In genomic region chr1:71365451-71365850, GRCh38 we compare ENCODE assay signal across 13 cellular contexts.
A peak's percentile ranks its signal among the peaks of the same experiment; 100 is the strongest.
DNase-seq lines count a peak whose midpoint lies in the region; ATAC-seq, FAIRE-seq and TF ChIP-seq lines count a peak whose summit lies in the region.
"Had no signal": no experiment of that assay in that cellular context is flagged by ENCODE, and none has a peak within 500 bp of the region (broad histone marks: within the 10 kb centered on the region; RNA-seq: fewer than 3 reads in every experiment).

No MANE protein-coding gene starts in this region.

- CTCF ChIA-PET in CD8-positive, alpha-beta memory T cell (lab: Charles Lee) = no interaction called here

- no peak overlapping the region for H3K4me3 Mint-ChIP-seq in CD8-positive, alpha-beta memory T cell
- H3K4me3 Mint-ChIP-seq: mesothelial cell of epicardium had no signal

- FAIRE-seq in frontal cortex (lab: Jason Lieb, UNC) = no peak
- FAIRE-seq: TTC549 had no signal

- H3K9me3 Mint-ChIP-seq in CD8-positive, alpha-beta memory T cell = peaks cover 0 to 15% (median 8%) of the 10 kb centered on the region in 5 donors
- H3K9me3 Mint-ChIP-seq: mesothelial cell of epicardium had no signal

- H3K36me3 ChIP-seq in ACC112 (ENCODE audit: insufficient read depth, low read length) (no peaks in the 10 kb centered on the region), brain microvascular endothelial cell (replicated peaks) (no peaks in the 10 kb centered on the region), lower lobe of right lung (no peaks in the 10 kb centered on the region)
- H3K36me3 ChIP-seq in CD8-positive, alpha-beta memory T cell (ENCODE audit: insufficient read depth, low read length) = no peaks in the 10 kb centered on the region

- no peak overlapping the region for H3K27ac Mint-ChIP-seq in CD8-positive, alpha-beta memory T cell
- H3K27ac Mint-ChIP-seq: mesothelial cell of epicardium had no signal

- POLR2A ChIA-PET in CD8-positive, alpha-beta memory T cell (lab: Charles Lee) = no interaction called here

- H3K4me1 ChIP-seq in ACC112 (ENCODE audit: control insufficient read depth, insufficient read depth, low read length, unreplicated experiment) (peaks cover 8% of the 10 kb centered on the region), lower lobe of right lung (no peaks in the 10 kb centered on the region)
- H3K4me1 ChIP-seq in CD8-positive, alpha-beta memory T cell (ENCODE audit: insufficient read depth, low read length) = no peaks in the 10 kb centered on the region

- H3K27me3 Mint-ChIP-seq in CD8-positive, alpha-beta memory T cell = no peaks in the 10 kb centered on the region

- in situ Hi-C loops in brain microvascular endothelial cell (cut with HindIII; ENCODE audit: low pct_ligation_motif_present, low sequenced_read_pairs) = no loop called here

- ATAC-seq in lower lobe of right lung = no peak

- no peak for TF ChIP-seq CTCF in brain microvascular endothelial cell (IDR thresholded peaks at IDR 0.05; ENCODE audit: low read depth, low read length, missing control alignments)
- TF ChIP-seq CTCF in lower lobe of right lung (IDR thresholded peaks at IDR 0.05) = no peak

- H3K79me2 ChIP-seq in ACC112 (ENCODE audit: control insufficient read depth, insufficient read depth, low read length, unreplicated experiment) = no peaks in the 10 kb centered on the region

- no peaks in the 10 kb centered on the region for H3K9me3 ChIP-seq in lower lobe of right lung
- H3K9me3 ChIP-seq in CD8-positive, alpha-beta memory T cell (ENCODE audit: low read length) = no peaks in the 10 kb centered on the region

- no peaks in the 10 kb centered on the region for H3K36me3 Mint-ChIP-seq in CD8-positive, alpha-beta memory T cell
- H3K36me3 Mint-ChIP-seq: mesothelial cell of epicardium had no signal

- H3K27ac ChIP-seq in ACC112 (ENCODE audit: low read depth, low read length) (peak overlapping the region; percentile 57), brain microvascular endothelial cell (no peak overlapping the region), lower lobe of right lung (no peak overlapping the region)
- H3K27ac ChIP-seq in CD8-positive, alpha-beta memory T cell (ENCODE audit: low read depth, low read length) = no peak overlapping the region

- DNase-seq in H4 (ENCODE audit: low spot score) (peak; percentile 17), brain microvascular endothelial cell (no peak), lower lobe of right lung (no peak), cerebellar nuclear complex (lab: John Stamatoyannopoulos, UW) (no peak), NCI-H2029 treated with DMSO at 0.1 percent for 48 hours (lab: John Stamatoyannopoulos, UW) (no peak), frontal cortex (ENCODE audit: low spot score in 2 of 2) (no peak)
- no peak for DNase-seq in CD8-positive, alpha-beta memory T cell
- DNase-seq: activated naive CD4-positive, alpha-beta T cell treated with anti-CD3 and anti-CD28 coated beads, Interleukin-2, amount 50 U/mL, for 16 hours; NCI-H1105 treated with DMSO at 0.1 percent for 48 hours; NCI-H524 had no signal

- H3K27me3 ChIP-seq in ACC112 (ENCODE audit: insufficient read depth, low read length) (no peaks in the 10 kb centered on the region), brain microvascular endothelial cell (replicated peaks) (no peaks in the 10 kb centered on the region), lower lobe of right lung (ENCODE audit: low read depth) (no peaks in the 10 kb centered on the region)
- no peaks in the 10 kb centered on the region for H3K27me3 ChIP-seq in CD8-positive, alpha-beta memory T cell (ENCODE audit: insufficient read depth, low read length, poor library complexity, severe bottlenecking)

- no peaks in the 10 kb centered on the region for H3K4me1 Mint-ChIP-seq in CD8-positive, alpha-beta memory T cell
- H3K4me1 Mint-ChIP-seq: mesothelial cell of epicardium had no signal

- intact Hi-C loops in lower lobe of right lung (cut with DNase I) = no loop called here

- H3K4me3 ChIP-seq in ACC112 (ENCODE audit: low read depth, low read length) = peak overlapping the region; percentile 76
- peak overlapping the region; percentile 36 for H3K4me3 ChIP-seq in brain microvascular endothelial cell (ENCODE audit: low read depth, low read length)
- peak overlapping the region; percentile 15 for H3K4me3 ChIP-seq in lower lobe of right lung
- H3K4me3 ChIP-seq in CD8-positive, alpha-beta memory T cell (ENCODE audit: low read length) = no peak overlapping the region

- peak overlapping the region; percentile 96 for H2AFZ ChIP-seq in ACC112 (ENCODE audit: low read length, unreplicated experiment)
